ENCODE assay signal across 21 cellular contexts in genomic region chr7:150327308-150327707, GRCh38. TPM values are rescaled to one million over a fixed set of nuclear protein-coding genes. Genes with fewer than 3 reads are reported as not detected.
DNase-seq lines count a peak whose midpoint lies in the region; ATAC-seq and TF ChIP-seq lines count a peak whose summit lies in the region.
"Had no signal": no experiment of that assay in that cellular context is flagged by ENCODE, and none has a peak within 500 bp of the region (broad histone marks: within the 10 kb centered on the region; RNA-seq: fewer than 3 reads in every experiment).

No MANE protein-coding gene starts in this region.

- no peaks in the 10 kb centered on the region for H3K9me3 ChIP-seq in CD4-positive, alpha-beta T cell (ENCODE audit: control insufficient read depth, low read length)
- no peaks in the 10 kb centered on the region for H3K9me3 ChIP-seq in neutrophil

- DNase-seq in ACHN = peak; percentile 14
- DNase-seq in CD4-positive, alpha-beta T cell = no peak
- DNase-seq in kidney tubule cell (ENCODE audit: low spot score) = peak; percentile 40
- no peak for DNase-seq in NCI-H1048 (lab: John Stamatoyannopoulos, UW)
- DNase-seq in LoVo (ENCODE audit: low spot score) = no peak
- DNase-seq: CD4-positive, CD25-positive, alpha-beta regulatory T cell; CD8-positive, alpha-beta memory T cell; DMS53; DMS79 treated with DMSO at 0.1 percent for 48 hours; GF-D8; H9 had no signal

- H3K27me3 Mint-ChIP-seq in CD4-positive, alpha-beta T cell = no peaks in the 10 kb centered on the region
- H3K27me3 Mint-ChIP-seq: B cell; CD4-positive, CD25-positive, alpha-beta regulatory T cell; CD8-positive, alpha-beta memory T cell had no signal

- TF ChIP-seq CTCF in CD4-positive, alpha-beta T cell (IDR thresholded peaks at IDR 0.05) = no peak
- TF ChIP-seq CTCF in neutrophil (IDR thresholded peaks at IDR 0.05) = no peak

- no peak overlapping the region for H3K27ac ChIP-seq in CD4-positive, alpha-beta T cell (ENCODE audit: low read depth, low read length)
- H3K27ac ChIP-seq in neutrophil = peak overlapping the region; percentile 92
- H3K27ac ChIP-seq: BLaER1, C4-2B had no signal

- POLR2A ChIA-PET in CD4-positive, alpha-beta T cell (lab: Charles Lee) = no interaction called here

- intact Hi-C loops in CD4-positive, alpha-beta T cell (cut with DNase I, micrococcal nuclease) = no loop called here

- H3K4me3 Mint-ChIP-seq in CD4-positive, alpha-beta T cell = no peak overlapping the region
- H3K4me3 Mint-ChIP-seq: B cell, GM23338, H9 had no signal

- H3K27me3 ChIP-seq in CD4-positive, alpha-beta T cell (ENCODE audit: control insufficient read depth, insufficient read depth, low read length) = no peaks in the 10 kb centered on the region
- no peaks in the 10 kb centered on the region for H3K27me3 ChIP-seq in neutrophil

- no peaks in the 10 kb centered on the region for H3K9me3 Mint-ChIP-seq in CD4-positive, alpha-beta T cell
- H3K9me3 Mint-ChIP-seq: CD8-positive, alpha-beta memory T cell; GM23338; H9 had no signal

- H3K36me3 ChIP-seq in neutrophil = peaks cover 43% of the 10 kb centered on the region
- H3K36me3 ChIP-seq: BLaER1 had no signal

- peaks cover 69% of the 10 kb centered on the region for H3K36me3 Mint-ChIP-seq in CD4-positive, alpha-beta T cell (ENCODE audit: low read depth)

- H3K4me1 Mint-ChIP-seq in CD4-positive, alpha-beta T cell (ENCODE audit: low read depth) = peaks cover 36% of the 10 kb centered on the region

- H3K4me1 ChIP-seq in neutrophil (ENCODE audit: control insufficient read depth in 1 of 2, insufficient read depth in 1 of 2, low read depth in 1 of 2, low read length in 1 of 2) = peaks cover 48% of the 10 kb centered on the region in 2 experiments

- CTCF ChIA-PET in CD4-positive, alpha-beta T cell (lab: Charles Lee) = no interaction called here

- in situ Hi-C loops in ACHN (cut with HindIII; ENCODE audit: low pct_ligation_motif_present, low pct_unique_long_range_greater_than_20kb, low sequenced_read_pairs) = no loop called here

- ATAC-seq in CD4-positive, alpha-beta T cell (ENCODE audit: poor library complexity) = no peak
- ATAC-seq: GM23338, HCT116 had no signal

- no peak overlapping the region for H3K4me3 ChIP-seq in neutrophil (ENCODE audit: low read depth in 1 of 2, low read length in 1 of 2)
- H3K4me3 ChIP-seq: BLaER1, GM23338 had no signal

- H3K27ac Mint-ChIP-seq in CD4-positive, alpha-beta T cell = peak overlapping the region; percentile 51
- H3K27ac Mint-ChIP-seq: B cell, GM23338, H9 had no signal

RNA-seq across cellular contexts. Expression of gene ACTR3C, which starts 4.0 kb away (rescaled TPM):
- 1 to 10 TPM; 1.9 to 3.4 TPM for total RNA-seq in CD4-positive, alpha-beta T cell

RNA-seq across cellular contexts. Expression of gene LRRC61, which starts 4.2 kb away (rescaled TPM):
- total RNA-seq in CD4-positive, alpha-beta T cell = 1 to 10 TPM; 3.1 to 5.0 TPM
- total RNA-seq: A172, G401, H4 had no signal

RNA-seq across cellular contexts. Expression of gene RARRES2, which starts 14.1 kb away (rescaled TPM):
- not detected for total RNA-seq in CD4-positive, alpha-beta T cell
- total RNA-seq: A673; B cell; CD4-positive, CD25-positive, alpha-beta regulatory T cell; CD8-positive, alpha-beta memory T cell; H4 had no signal

RNA-seq across cellular contexts. Expression of gene REPIN1, which starts 41.3 kb away (rescaled TPM):
- 10 to 100 TPM; 58.2 to 59.8 TPM for total RNA-seq in CD4-positive, alpha-beta T cell

RNA-seq across cellular contexts. Expression of gene ZNF775, which starts 51.8 kb away (rescaled TPM):
- total RNA-seq in CD4-positive, alpha-beta T cell = under 1 TPM; 0.38 to 0.45 TPM

Comparison
In these comparisons a context has a peak if more than half of its experiments do, and no peak if none do; other contexts are left out.
1. DNase-seq: peak in ACHN (single experiment) and kidney tubule cell (single experiment); none in CD4-positive, alpha-beta T cell (0 of 10), NCI-H1048 (single experiment) and LoVo (single experiment).